In genomic region chr11:20097319-20098221, GRCh38 we compare ENCODE assay signal across 9 cellular contexts.
DNase-seq lines count a peak whose midpoint lies in the region; TF ChIP-seq lines count a peak whose summit lies in the region.
"Had no signal": no experiment of that assay in that cellular context is flagged by ENCODE, and none has a peak within 500 bp of the region (broad histone marks: within the 10 kb centered on the region; RNA-seq: fewer than 3 reads in every experiment).

No MANE protein-coding gene starts in this region.

- peak overlapping the region; percentile 57 for H3K27ac ChIP-seq in vagina

- TF ChIP-seq CTCF in vagina (IDR thresholded peaks at IDR 0.05) = no peak

- no peak overlapping the region for H3K27ac Mint-ChIP-seq in activated T-helper 1 cell treated with anti-CD3 and anti-CD28 coated beads, Interleukin-12 subunit alpha, Interleukin-12 subunit beta, Interleukin-2, Interleukin-4 antibody, amounts not matched to agents 30 ng/mL and 10 ng/mL and 1 ng/mL, durations not matched to agents 14 hours and 24 hours and 36 hours

- peaks cover 4% of the 10 kb centered on the region for H3K27me3 Mint-ChIP-seq in activated T-helper 1 cell treated with anti-CD3 and anti-CD28 coated beads, Interleukin-12 subunit alpha, Interleukin-12 subunit beta, Interleukin-2, Interleukin-4 antibody, amounts not matched to agents 30 ng/mL and 10 ng/mL and 1 ng/mL, durations not matched to agents 14 hours and 24 hours and 36 hours (ENCODE audit: insufficient read depth)

- H3K9me3 ChIP-seq in vagina = no peaks in the 10 kb centered on the region

- no peaks in the 10 kb centered on the region for H3K27me3 ChIP-seq in vagina

- H3K4me1 Mint-ChIP-seq in activated T-helper 1 cell treated with anti-CD3 and anti-CD28 coated beads, Interleukin-12 subunit alpha, Interleukin-12 subunit beta, Interleukin-2, Interleukin-4 antibody, amounts not matched to agents 30 ng/mL and 10 ng/mL and 1 ng/mL, durations not matched to agents 14 hours and 24 hours and 36 hours (ENCODE audit: low read depth) = no peaks in the 10 kb centered on the region

- intact Hi-C loops in vagina (cut with DNase I) = no loop called here
- intact Hi-C loops in activated T-helper 1 cell treated with anti-CD3 and anti-CD28 coated beads, Interleukin-12 subunit alpha, Interleukin-12 subunit beta, Interleukin-2, Interleukin-4 antibody, amounts not matched to agents 30 ng/mL and 10 ng/mL and 1 ng/mL, durations not matched to agents 14 hours and 24 hours and 36 hours (cut with micrococcal nuclease) = no loop called here

- H3K4me1 ChIP-seq in vagina = peaks cover 14% of the 10 kb centered on the region

- no peaks in the 10 kb centered on the region for H3K36me3 Mint-ChIP-seq in activated T-helper 1 cell treated with anti-CD3 and anti-CD28 coated beads, Interleukin-12 subunit alpha, Interleukin-12 subunit beta, Interleukin-2, Interleukin-4 antibody, amounts not matched to agents 30 ng/mL and 10 ng/mL and 1 ng/mL, durations not matched to agents 14 hours and 24 hours and 36 hours (ENCODE audit: low read depth)

- H3K4me3 Mint-ChIP-seq in activated T-helper 1 cell treated with anti-CD3 and anti-CD28 coated beads, Interleukin-12 subunit alpha, Interleukin-12 subunit beta, Interleukin-2, Interleukin-4 antibody, amounts not matched to agents 30 ng/mL and 10 ng/mL and 1 ng/mL, durations not matched to agents 14 hours and 24 hours and 36 hours = no peak overlapping the region

- no peaks in the 10 kb centered on the region for H3K9me3 Mint-ChIP-seq in activated T-helper 1 cell treated with anti-CD3 and anti-CD28 coated beads, Interleukin-12 subunit alpha, Interleukin-12 subunit beta, Interleukin-2, Interleukin-4 antibody, amounts not matched to agents 30 ng/mL and 10 ng/mL and 1 ng/mL, durations not matched to agents 14 hours and 24 hours and 36 hours

- DNase-seq in NCI-H2107 treated with DMSO at 0.1 percent for 48 hours (lab: John Stamatoyannopoulos, UW; ENCODE audit: unreplicated experiment) (peak; percentile 58), NCI-H2107 (lab: John Stamatoyannopoulos, UW) (no peak), amniotic stem cell (lab: John Stamatoyannopoulos, UW) (peak; percentile 73), left kidney (ENCODE audit: low read depth, low spot score) (peak; percentile 39), vagina (ENCODE audit: extremely low spot score in 2 of 2) (no peak), kidney tubule cell (ENCODE audit: low spot score) (no peak), HUDEP-2 (lab: John Stamatoyannopoulos, UW; ENCODE audit: unreplicated experiment in 76 of 76) (no peak)
- no peak for DNase-seq in activated T-helper 1 cell treated with anti-CD3 and anti-CD28 coated beads, Interleukin-12 subunit alpha, Interleukin-12 subunit beta, Interleukin-2, Interleukin-4 antibody, amounts not matched to agents 30 ng/mL and 10 ng/mL and 1 ng/mL, durations not matched to agents 14 hours and 24 hours and 36 hours (ENCODE audit: low spot score)
- DNase-seq: Kasumi-1 had no signal

- H3K36me3 ChIP-seq in vagina = peaks cover 0 to 25% of the 10 kb centered on the region in 2 donors

- H3K4me3 ChIP-seq in vagina = no peak overlapping the region

- TF ChIP-seq POLR2A in vagina (IDR thresholded peaks at IDR 0.05) = no peak

Comparison
In these comparisons a context has a peak if more than half of its experiments do, and no peak if none do; other contexts are left out.
1. DNase-seq: peak in NCI-H2107 treated with DMSO at 0.1 percent for 48 hours (single experiment), amniotic stem cell (single experiment) and left kidney (single experiment); none in NCI-H2107 (single experiment), vagina (0 of 2), kidney tubule cell (single experiment), HUDEP-2 (0 of 76) and activated T-helper 1 cell treated with anti-CD3 and anti-CD28 coated beads, Interleukin-12 subunit alpha, Interleukin-12 subunit beta, Interleukin-2, Interleukin-4 antibody, amounts not matched to agents 30 ng/mL and 10 ng/mL and 1 ng/mL, durations not matched to agents 14 hours and 24 hours and 36 hours (single experiment).